20 cellular contexts compared by ENCODE assay signal in genomic region chr9:19577411-19577810, GRCh38.
"Had no signal": no experiment of that assay in that cellular context is flagged by ENCODE, and none has a peak within 500 bp of the region (broad histone marks: within the 10 kb centered on the region; RNA-seq: fewer than 3 reads in every experiment).

No MANE protein-coding gene starts in this region.

- H3K4me2 ChIP-seq: SK-N-SH had no signal

- H3K36me3 ChIP-seq: MG63 had no signal

- H3K9me3 ChIP-seq: MG63, SK-N-SH had no signal

- H3K9ac ChIP-seq: SK-N-SH had no signal

- H3K27ac ChIP-seq: RWPE1 had no signal

- FAIRE-seq: RCC 7860 had no signal

- H3K4me3 ChIP-seq: MG63 had no signal

- DNase-seq: Karpas-422, KG1, MG63, NCI-H1092, NCI-H1105 treated with DMSO at 0.1 percent for 48 hours, NCI-H1417 treated with DMSO at 0.1 percent for 48 hours, NCI-H146, NCI-H1694 treated with DMSO at 0.1 percent for 48 hours, NCI-H1930, NCI-H2081, NCI-H2171 treated with DMSO at 0.1 percent for 48 hours, NCI-H345, NCI-H446 treated with DMSO at 0.1 percent for 48 hours, NCI-H510A treated with DMSO at 0.1 percent for 48 hours, NCI-H526, SHP77, SK-N-SH, T-helper 1 cell had no signal
